Comparison of ENCODE assay signal across 1 cellular context in genomic region chr20:58991720-58992119, GRCh38.
A peak's percentile ranks its signal among the peaks of the same experiment; 100 is the strongest.
TF ChIP-seq lines count a peak whose summit lies in the region.

No MANE protein-coding gene starts in this region.

TF ChIP-seq in HepG2, 621 proteins besides CTCF, POLR2A, EP300 and RAD21 (continued from another document and continues in another):
- TF ChIP-seq ZHX2 (IDR thresholded peaks at IDR 0.05; ENCODE audit: low read depth) (peak; percentile 43; the same call in 1 of the 2 replicates), ZHX2 (CRISPR knock-in tag; IDR thresholded peaks at IDR 0.05; ENCODE audit: borderline replicate concordance) (no peak), CBFB (CRISPR knock-in tag; IDR thresholded peaks at IDR 0.05) (no peak), NR2F2 (IDR thresholded peaks at IDR 0.05; ENCODE audit: borderline replicate concordance, low read depth) (peak; percentile 32; the same call in 1 of the 2 replicates), SMAD9 (CRISPR knock-in tag; IDR thresholded peaks at IDR 0.05) (no peak), POLR2G (IDR thresholded peaks at IDR 0.05; ENCODE audit: low read depth, low read length) (0 out of 2 replicates have a peak, but pooled peaks have one; percentile 8), NFYB (CRISPR knock-in tag; IDR thresholded peaks at IDR 0.05) (no peak), KLF9 (CRISPR knock-in tag; IDR thresholded peaks at IDR 0.05; ENCODE audit: low read depth) (no peak), CEBPB (IDR thresholded peaks at IDR 0.05; ENCODE audit: borderline replicate concordance, low read depth, low read length) (peak; percentile 92), MAZ (IDR thresholded peaks at IDR 0.05; ENCODE audit: borderline replicate concordance, low read depth, low read length) (no peak), MAZ (CRISPR knock-in tag; IDR thresholded peaks at IDR 0.05; ENCODE audit: low read depth) (no peak), MTA1 (CRISPR knock-in tag; IDR thresholded peaks at IDR 0.05; ENCODE audit: borderline replicate concordance) (no peak), KLF16 (CRISPR knock-in tag; IDR thresholded peaks at IDR 0.05) (no peak), HDAC2 (CRISPR knock-in tag; IDR thresholded peaks at IDR 0.05) (0 out of 2 replicates have a peak, but pooled peaks have one; percentile 14), ZBTB38 (CRISPR knock-in tag; IDR thresholded peaks at IDR 0.05) (peak; percentile 79), ISL2 (CRISPR knock-in tag; IDR thresholded peaks at IDR 0.05) (no peak), ATF5 (CRISPR knock-in tag; IDR thresholded peaks at IDR 0.05; ENCODE audit: low read depth) (no peak), NR2F6 (IDR thresholded peaks at IDR 0.05) (peak; percentile 29; the same call in 1 of the 2 replicates), NR2F6 (CRISPR knock-in tag; IDR thresholded peaks at IDR 0.05) (no peak), RFXAP (CRISPR knock-in tag; IDR thresholded peaks at IDR 0.05; ENCODE audit: borderline replicate concordance) (no peak), RXRB (CRISPR knock-in tag; IDR thresholded peaks at IDR 0.05; ENCODE audit: borderline replicate concordance) (no peak), ZNF292 (CRISPR knock-in tag; IDR thresholded peaks at IDR 0.05; ENCODE audit: borderline replicate concordance, low read depth) (0 out of 2 replicates have a peak, but pooled peaks have one; percentile 19), CSRNP1 (CRISPR knock-in tag; IDR thresholded peaks at IDR 0.05) (no peak), NR2F1 (CRISPR knock-in tag; IDR thresholded peaks at IDR 0.05) (no peak), KMT2B (CRISPR knock-in tag; IDR thresholded peaks at IDR 0.05) (no peak), SIX4 (CRISPR knock-in tag; IDR thresholded peaks at IDR 0.05) (no peak), XRCC5 (optimal IDR thresholded peaks at IDR 0.05; ENCODE audit: low read length) (peak; percentile 39), SSRP1 (CRISPR knock-in tag; IDR thresholded peaks at IDR 0.05) (no peak), RFX1 (IDR thresholded peaks at IDR 0.05) (no peak), NCOA2 (CRISPR knock-in tag; IDR thresholded peaks at IDR 0.05) (no peak), MEF2D (CRISPR knock-in tag; IDR thresholded peaks at IDR 0.05) (no peak), GATAD2A (CRISPR knock-in tag; IDR thresholded peaks at IDR 0.05) (peak; percentile 64), FIP1L1 (IDR thresholded peaks at IDR 0.05; ENCODE audit: borderline replicate concordance, insufficient read depth, low read depth, low read length) (no peak), HOXA3 (CRISPR knock-in tag; IDR thresholded peaks at IDR 0.05) (peak; percentile 74), CCAR2 (optimal IDR thresholded peaks at IDR 0.05; ENCODE audit: low read depth, low read length) (no peak), SP4 (CRISPR knock-in tag; IDR thresholded peaks at IDR 0.05) (no peak), GLI4 (CRISPR knock-in tag; IDR thresholded peaks at IDR 0.05; ENCODE audit: borderline replicate concordance) (no peak), TAF1 (CRISPR knock-in tag; IDR thresholded peaks at IDR 0.05) (no peak), FOXA1 (IDR thresholded peaks at IDR 0.05) (no peak), FOXA1 (CRISPR knock-in tag; IDR thresholded peaks at IDR 0.05) (0 out of 2 replicates have a peak, but pooled peaks have one; percentile 29), BORCS8-MEF2B (CRISPR knock-in tag; IDR thresholded peaks at IDR 0.05) (no peak), ZNF34 (CRISPR knock-in tag; IDR thresholded peaks at IDR 0.05; ENCODE audit: borderline replicate concordance) (no peak), ZNF709 (CRISPR knock-in tag; IDR thresholded peaks at IDR 0.05) (0 out of 2 replicates have a peak, but pooled peaks have one; percentile 39), THAP9 (CRISPR knock-in tag; IDR thresholded peaks at IDR 0.05; ENCODE audit: borderline replicate concordance) (no peak), RFX5 (IDR thresholded peaks at IDR 0.05; ENCODE audit: low read depth, low read length) (no peak), USF2 (IDR thresholded peaks at IDR 0.05; ENCODE audit: low read depth, low read length) (no peak), USF2 (CRISPR knock-in tag; IDR thresholded peaks at IDR 0.05; ENCODE audit: borderline replicate concordance) (no peak), MXI1 (IDR thresholded peaks at IDR 0.05; ENCODE audit: borderline replicate concordance, low read depth, low read length) (peak; percentile 40; the same call in 2 of the 3 replicates)
- TF ChIP-seq, protein P1, sequence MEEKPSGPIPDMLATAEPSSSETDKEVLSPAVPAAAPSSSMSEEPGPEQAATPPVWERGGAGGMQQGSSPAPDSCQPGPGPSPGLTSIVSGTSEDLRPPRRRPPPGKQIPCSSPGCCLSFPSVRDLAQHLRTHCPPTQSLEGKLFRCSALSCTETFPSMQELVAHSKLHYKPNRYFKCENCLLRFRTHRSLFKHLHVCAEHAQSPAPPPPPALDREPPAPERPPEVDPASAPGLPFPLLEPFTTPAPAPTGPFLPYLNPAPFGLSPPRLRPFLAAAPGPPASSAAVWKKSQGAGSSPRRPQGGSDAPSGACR (CRISPR knock-in tag; IDR thresholded peaks at IDR 0.05): 0 out of 2 replicates have a peak, but pooled peaks have one; percentile 34
- TF ChIP-seq, protein P2, sequence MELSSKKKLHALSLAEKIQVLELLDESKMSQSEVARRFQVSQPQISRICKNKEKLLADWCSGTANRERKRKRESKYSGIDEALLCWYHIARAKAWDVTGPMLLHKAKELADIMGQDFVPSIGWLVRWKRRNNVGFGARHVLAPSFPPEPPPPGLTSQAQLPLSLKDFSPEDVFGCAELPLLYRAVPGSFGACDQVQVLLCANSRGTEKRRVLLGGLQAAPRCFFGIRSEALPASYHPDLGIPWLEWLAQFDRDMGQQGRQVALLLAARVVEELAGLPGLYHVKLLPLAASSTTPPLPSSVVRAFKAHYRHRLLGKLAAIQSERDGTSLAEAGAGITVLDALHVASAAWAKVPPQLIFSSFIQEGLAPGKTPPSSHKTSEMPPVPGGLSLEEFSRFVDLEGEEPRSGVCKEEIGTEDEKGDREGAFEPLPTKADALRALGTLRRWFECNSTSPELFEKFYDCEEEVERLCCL (CRISPR knock-in tag; IDR thresholded peaks at IDR 0.05; ENCODE audit: borderline replicate concordance): no peak
- TF ChIP-seq, protein P3, sequence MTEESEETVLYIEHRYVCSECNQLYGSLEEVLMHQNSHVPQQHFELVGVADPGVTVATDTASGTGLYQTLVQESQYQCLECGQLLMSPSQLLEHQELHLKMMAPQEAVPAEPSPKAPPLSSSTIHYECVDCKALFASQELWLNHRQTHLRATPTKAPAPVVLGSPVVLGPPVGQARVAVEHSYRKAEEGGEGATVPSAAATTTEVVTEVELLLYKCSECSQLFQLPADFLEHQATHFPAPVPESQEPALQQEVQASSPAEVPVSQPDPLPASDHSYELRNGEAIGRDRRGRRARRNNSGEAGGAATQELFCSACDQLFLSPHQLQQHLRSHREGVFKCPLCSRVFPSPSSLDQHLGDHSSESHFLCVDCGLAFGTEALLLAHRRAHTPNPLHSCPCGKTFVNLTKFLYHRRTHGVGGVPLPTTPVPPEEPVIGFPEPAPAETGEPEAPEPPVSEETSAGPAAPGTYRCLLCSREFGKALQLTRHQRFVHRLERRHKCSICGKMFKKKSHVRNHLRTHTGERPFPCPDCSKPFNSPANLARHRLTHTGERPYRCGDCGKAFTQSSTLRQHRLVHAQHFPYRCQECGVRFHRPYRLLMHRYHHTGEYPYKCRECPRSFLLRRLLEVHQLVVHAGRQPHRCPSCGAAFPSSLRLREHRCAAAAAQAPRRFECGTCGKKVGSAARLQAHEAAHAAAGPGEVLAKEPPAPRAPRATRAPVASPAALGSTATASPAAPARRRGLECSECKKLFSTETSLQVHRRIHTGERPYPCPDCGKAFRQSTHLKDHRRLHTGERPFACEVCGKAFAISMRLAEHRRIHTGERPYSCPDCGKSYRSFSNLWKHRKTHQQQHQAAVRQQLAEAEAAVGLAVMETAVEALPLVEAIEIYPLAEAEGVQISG (CRISPR knock-in tag; IDR thresholded peaks at IDR 0.05): no peak
